Comparison of ENCODE assay signal across 8 cellular contexts in the genomic region with DNA sequence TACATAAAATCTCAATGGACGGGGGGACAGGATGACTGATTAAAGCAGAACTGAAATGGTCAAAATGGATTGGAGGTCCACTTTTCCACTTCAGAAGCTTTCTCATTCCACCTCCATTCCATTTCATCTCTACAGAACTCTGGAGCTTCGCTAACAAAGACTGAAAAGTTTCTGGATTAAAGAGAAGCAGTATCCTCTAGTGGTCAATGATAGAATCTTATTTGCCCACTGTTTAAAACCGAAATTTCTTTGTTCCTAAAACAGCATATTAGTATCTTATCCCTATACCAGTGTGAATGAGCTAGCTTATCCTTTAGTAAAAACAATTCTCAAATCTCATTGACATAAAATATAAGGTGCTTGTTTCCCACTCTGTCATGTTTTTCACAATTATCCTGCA.
A peak's percentile ranks its signal among the peaks of the same experiment; 100 is the strongest.
DNase-seq lines count a peak whose midpoint lies in the region; ATAC-seq and TF ChIP-seq lines count a peak whose summit lies in the region.

No MANE protein-coding gene starts in this region.

- no peaks in the 10 kb centered on the region for H3F3A ChIP-seq in Loucy (ENCODE audit: low read depth)

- no peaks in the 10 kb centered on the region for H3K9me3 ChIP-seq in Loucy (ENCODE audit: insufficient read depth, low read depth, low read length)

- H3K36me3 Mint-ChIP-seq in neural crest cell (ENCODE audit: low read depth): no peaks in the 10 kb centered on the region

- DNase-seq in GM04504 (ENCODE audit: low read depth) (peak; percentile 18), astrocyte of the cerebellum (ENCODE audit: low read depth) (no peak), neural crest cell (ENCODE audit: low read depth, low spot score) (no peak), CD1c-positive myeloid dendritic cell (ENCODE audit: extremely low spot score) (no peak), T-helper 2 cell (no peak)

- no peaks in the 10 kb centered on the region for H3K36me3 ChIP-seq in Loucy (ENCODE audit: insufficient read depth, low read length)

- H3K9me2 ChIP-seq in Loucy (replicated peaks; ENCODE audit: low read depth, low read length): no peaks in the 10 kb centered on the region

- H3K9ac ChIP-seq in Loucy (ENCODE audit: low read depth, low read length, poor library complexity, severe bottlenecking): no peak overlapping the region

- H3K4me2 ChIP-seq in Loucy (ENCODE audit: low read depth, low read length, poor library complexity, severe bottlenecking): no peak overlapping the region

- H2AFZ ChIP-seq in Loucy (ENCODE audit: low read length): no peak overlapping the region

- peaks cover 22% of the 10 kb centered on the region for H3K4me1 Mint-ChIP-seq in neural crest cell

- H3K9me3 Mint-ChIP-seq in neural crest cell: no peaks in the 10 kb centered on the region

- no peak overlapping the region for H3K4me3 Mint-ChIP-seq in neural crest cell

- no peak overlapping the region for H3K27ac Mint-ChIP-seq in neural crest cell (ENCODE audit: unreplicated experiment)

- peak; percentile 55 for TF ChIP-seq CTCF in Loucy (conservative IDR thresholded peaks at IDR 0.05; ENCODE audit: low read length)
- TF ChIP-seq CTCF in astrocyte of the cerebellum (IDR thresholded peaks at IDR 0.05; ENCODE audit: low read depth, low read length, missing control alignments): peak; percentile 60
- peak; percentile 66 for TF ChIP-seq CTCF in neural crest cell (conservative IDR thresholded peaks at IDR 0.05)

- H3K79me2 ChIP-seq in Loucy (ENCODE audit: insufficient read depth, low read length): no peaks in the 10 kb centered on the region

- no peaks in the 10 kb centered on the region for H3K27me3 ChIP-seq in Loucy (ENCODE audit: insufficient read depth, low read length, poor library complexity, severe bottlenecking)

- in situ Hi-C loops in astrocyte of the cerebellum (cut with HindIII; ENCODE audit: low sequenced_read_pairs): no loop called here

- no peaks in the 10 kb centered on the region for H3K4me1 ChIP-seq in Loucy (ENCODE audit: insufficient read depth, low read length, poor library complexity, severe bottlenecking)

- H3K4me3 ChIP-seq in Loucy (ENCODE audit: low read length, poor library complexity, severe bottlenecking) (no peak overlapping the region), astrocyte of the cerebellum (ENCODE audit: low read depth, low read length) (no peak overlapping the region)

- no peaks in the 10 kb centered on the region for H3K27me3 Mint-ChIP-seq in neural crest cell (ENCODE audit: low read depth)

- no peak for ATAC-seq in activated CD4-positive, CD25-positive, alpha-beta regulatory T cell treated with anti-CD3 and anti-CD28 coated beads, Interleukin-2, amount 50 U/mL, for 24 hours
- no peak for ATAC-seq in HG02678 (IDR thresholded peaks at IDR 0.05; ENCODE audit: unreplicated experiment)

- no peaks in the 10 kb centered on the region for H4K20me1 ChIP-seq in Loucy (ENCODE audit: insufficient read depth, low read length, poor library complexity, severe bottlenecking)
